8 cellular contexts compared by ENCODE assay signal in the genomic region with DNA sequence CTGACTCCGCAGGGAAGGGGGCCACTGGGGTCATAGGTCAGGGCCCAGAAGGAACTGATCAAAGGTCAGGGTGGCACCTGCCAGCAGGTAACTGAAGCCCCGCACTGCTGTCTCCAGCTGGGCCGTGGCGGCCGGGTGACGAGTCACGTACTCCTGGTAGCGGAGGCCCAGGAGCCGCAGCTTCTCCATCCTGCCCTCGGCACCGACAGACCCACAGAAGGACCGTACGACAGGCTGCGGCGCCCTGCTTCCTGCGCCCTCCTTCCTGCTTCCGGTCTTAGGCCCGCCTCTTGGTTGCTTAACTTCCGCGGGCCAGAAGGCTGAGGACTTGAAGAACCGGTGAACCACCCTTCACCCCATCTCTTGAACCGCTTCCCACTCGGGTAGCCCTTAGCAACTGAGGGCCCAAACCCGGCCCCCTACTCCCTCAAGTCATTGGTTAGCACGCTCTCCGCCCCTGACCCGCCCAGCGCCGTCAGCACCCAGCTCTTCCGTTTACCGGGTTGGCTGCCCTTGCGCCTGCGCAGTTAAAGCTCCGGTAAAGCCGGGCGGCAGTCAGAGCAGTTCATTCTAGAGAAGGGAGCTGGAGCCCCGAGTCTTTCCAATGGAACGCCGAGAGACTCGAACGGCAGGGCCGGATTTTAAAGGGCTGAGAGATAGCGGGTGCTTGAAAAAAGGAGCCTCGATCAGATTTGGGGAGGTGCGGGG. TPM values are rescaled to one million over a fixed set of nuclear protein-coding genes. Genes with fewer than 3 reads are reported as not detected.
DNase-seq lines count a peak whose midpoint lies in the region; ATAC-seq and TF ChIP-seq lines count a peak whose summit lies in the region.

Gene PEX16 (minus strand): TSS at position 255 of the 708 bp plus-strand sequence. CDS start 66 bp downstream, at position 189.

- H3K9ac ChIP-seq in fibroblast of lung (ENCODE audit: insufficient read depth, low read length), result peak within 1 kb of the TSS; percentile 95

- H3K4me3 Mint-ChIP-seq in GM23338, result peak within 1 kb of the TSS; percentile 96
- peak within 1 kb of the TSS; percentile 86 to 98 (median 96) for H3K4me3 Mint-ChIP-seq in naive thymus-derived CD4-positive, alpha-beta T cell
- peak within 1 kb of the TSS; percentile 98 to 100 for H3K4me3 Mint-ChIP-seq in stimulated activated naive B cell treated with anti-CD40 and anti-IgM and Interleukin-4, amounts not matched to agents 10 μg/mL and 1 μg/mL and 100 μg/mL, for 72 hours

- POLR2A ChIA-PET in naive thymus-derived CD4-positive, alpha-beta T cell (lab: Charles Lee), result interaction anchor here (0.5 to 3.3 kb wide), 11 partner anchors 9 to 780 kb away, joined by 3 to 26 read pairs (median 4); partner anchors contain the start of gene CRY2

- H3K4me3 ChIP-seq in DOHH2 (ENCODE audit: low read length) (peak within 1 kb of the TSS; percentile 100), GM23338 (peak within 1 kb of the TSS; percentile 95), fibroblast of lung (replicated peaks in 1 of 4; ENCODE audit: control extremely low read depth in 1 of 4, insufficient read depth in 1 of 4, low read depth in 3 of 4, low read length in 4 of 4) (peak within 1 kb of the TSS; percentile 83 to 100 (median 96))
- peak within 1 kb of the TSS; percentile 72 for H3K4me3 ChIP-seq in naive thymus-derived CD4-positive, alpha-beta T cell (ENCODE audit: low read length)

- H3K36me3 ChIP-seq in DOHH2 (ENCODE audit: control insufficient read depth, low read length) (peaks cover 43% of the 10 kb centered on the region), GM23338 (ENCODE audit: insufficient read depth) (no peaks in the 10 kb centered on the region), fibroblast of lung (ENCODE audit: control insufficient read depth, insufficient read depth, low read length) (peaks cover 17% of the 10 kb centered on the region)
- H3K36me3 ChIP-seq in naive thymus-derived CD4-positive, alpha-beta T cell (ENCODE audit: control insufficient read depth in 2 of 3, insufficient read depth in 3 of 3, low read length in 3 of 3), result peaks cover 5 to 33% (median 9%) of the 10 kb centered on the region in 3 experiments

- peaks cover 32% of the 10 kb centered on the region for H3K27me3 Mint-ChIP-seq in GM23338 (ENCODE audit: insufficient read depth, low read depth, poor library complexity)
- H3K27me3 Mint-ChIP-seq in naive thymus-derived CD4-positive, alpha-beta T cell, result peaks cover 0 to 13% (median 4%) of the 10 kb centered on the region in 5 donors
- H3K27me3 Mint-ChIP-seq in stimulated activated naive B cell treated with anti-CD40 and anti-IgM and Interleukin-4, amounts not matched to agents 10 μg/mL and 1 μg/mL and 100 μg/mL, for 72 hours, result no peaks in the 10 kb centered on the region

- peak within 1 kb of the TSS; percentile 97 for H3K27ac Mint-ChIP-seq in GM23338
- H3K27ac Mint-ChIP-seq in naive thymus-derived CD4-positive, alpha-beta T cell, result peak within 1 kb of the TSS; percentile 91 to 100 (median 98)
- peak within 1 kb of the TSS; percentile 99 for H3K27ac Mint-ChIP-seq in stimulated activated naive B cell treated with anti-CD40 and anti-IgM and Interleukin-4, amounts not matched to agents 10 μg/mL and 1 μg/mL and 100 μg/mL, for 72 hours

- H3K27ac ChIP-seq in DOHH2 (ENCODE audit: low read depth, low read length) (peak within 1 kb of the TSS; percentile 84), GM23338 (ENCODE audit: low read depth) (peak within 1 kb of the TSS; percentile 73), fibroblast of lung (ENCODE audit: insufficient read depth, low read length) (peak within 1 kb of the TSS; percentile 94)
- peak within 1 kb of the TSS; percentile 87 for H3K27ac ChIP-seq in naive thymus-derived CD4-positive, alpha-beta T cell (ENCODE audit: low read depth, low read length)

- peaks cover under 1% of the 10 kb centered on the region; the same call in 1 of the 2 replicates for H3K27me3 ChIP-seq in DOHH2 (ENCODE audit: control insufficient read depth, low read length)
- H3K27me3 ChIP-seq in GM23338 (ENCODE audit: insufficient read depth), result peaks cover 9% of the 10 kb centered on the region; the same call in 1 of the 2 replicates
- peaks cover 15% of the 10 kb centered on the region for H3K27me3 ChIP-seq in fibroblast of lung (ENCODE audit: control insufficient read depth, insufficient read depth, low read length)
- H3K27me3 ChIP-seq in naive thymus-derived CD4-positive, alpha-beta T cell (ENCODE audit: control insufficient read depth in 2 of 2, insufficient read depth in 2 of 2, low read length in 2 of 2), result no peaks in the 10 kb centered on the region

- CTCF ChIA-PET in naive thymus-derived CD4-positive, alpha-beta T cell (lab: Charles Lee), result interaction anchor here (0.5 to 1.2 kb wide), 7 partner anchors 9 to 267 kb away, joined by 3 to 4 read pairs (median 3); partner anchors contain the start of gene CRY2

- peak; percentile 98 for DNase-seq in GM23338 (ENCODE audit: low spot score)
- peak; percentile 98 for DNase-seq in LHCN-M2 (ENCODE audit: low read depth)
- DNase-seq in RPMI8226, result peak; percentile 92
- peak; percentile 82 to 90 for DNase-seq in activated T-helper 1 cell treated with anti-CD3 and anti-CD28 coated beads, Interleukin-2, amount 50 U/mL, for 16 hours (ENCODE audit: low read depth in 1 of 2, low spot score in 1 of 2)
- peak; percentile 100 for DNase-seq in fibroblast of lung (ENCODE audit: low read depth in 2 of 2)
- peak; percentile 86 to 98 (median 97) for DNase-seq in naive thymus-derived CD4-positive, alpha-beta T cell
- DNase-seq in stimulated activated naive B cell treated with anti-CD40 and anti-IgM and Interleukin-4, amounts not matched to agents 10 μg/mL and 1 μg/mL and 100 μg/mL, for 72 hours, result peak; percentile 98

- H3K9me2 ChIP-seq in DOHH2 (replicated peaks; ENCODE audit: control insufficient read depth, low read length), result no peaks in the 10 kb centered on the region
- no peaks in the 10 kb centered on the region for H3K9me2 ChIP-seq in GM23338 (ENCODE audit: insufficient read depth)

- H3K4me1 Mint-ChIP-seq in GM23338, result peaks cover 27% of the 10 kb centered on the region
- H3K4me1 Mint-ChIP-seq in naive thymus-derived CD4-positive, alpha-beta T cell, result peaks cover 31 to 66% (median 49%) of the 10 kb centered on the region in 7 donors
- H3K4me1 Mint-ChIP-seq in stimulated activated naive B cell treated with anti-CD40 and anti-IgM and Interleukin-4, amounts not matched to agents 10 μg/mL and 1 μg/mL and 100 μg/mL, for 72 hours, result peaks cover 37 to 75% of the 10 kb centered on the region in 2 donors

- peak; percentile 45 for ATAC-seq in GM23338
- peak; percentile 95 for ATAC-seq in naive thymus-derived CD4-positive, alpha-beta T cell
- ATAC-seq in stimulated activated naive B cell treated with anti-CD40 and anti-IgM and Interleukin-4, amounts not matched to agents 10 μg/mL and 1 μg/mL and 100 μg/mL, for 72 hours (replicated peaks), result peak; percentile 92 to 93

- peak within 1 kb of the TSS; percentile 92 for H3K4me2 ChIP-seq in DOHH2 (ENCODE audit: low read length)
- H3K4me2 ChIP-seq in GM23338, result peak within 1 kb of the TSS; percentile 93
- H3K4me2 ChIP-seq in fibroblast of lung (ENCODE audit: extremely low read depth, insufficient read depth, low read length), result peak within 1 kb of the TSS; percentile 96

- peaks cover 3% of the 10 kb centered on the region; the same call in 1 of the 3 replicates for H3K36me3 Mint-ChIP-seq in GM23338 (ENCODE audit: low read depth)
- H3K36me3 Mint-ChIP-seq in naive thymus-derived CD4-positive, alpha-beta T cell, result peaks cover 0 to 8% (median 0%) of the 10 kb centered on the region in 5 donors
- H3K36me3 Mint-ChIP-seq in stimulated activated naive B cell treated with anti-CD40 and anti-IgM and Interleukin-4, amounts not matched to agents 10 μg/mL and 1 μg/mL and 100 μg/mL, for 72 hours, result peaks cover 24 to 25% of the 10 kb centered on the region in 2 donors

- H3K9me3 Mint-ChIP-seq in GM23338, result no peaks in the 10 kb centered on the region
- H3K9me3 Mint-ChIP-seq in naive thymus-derived CD4-positive, alpha-beta T cell, result peaks cover 0 to 3% (median 0%) of the 10 kb centered on the region in 11 donors
- no peaks in the 10 kb centered on the region for H3K9me3 Mint-ChIP-seq in stimulated activated naive B cell treated with anti-CD40 and anti-IgM and Interleukin-4, amounts not matched to agents 10 μg/mL and 1 μg/mL and 100 μg/mL, for 72 hours

- TF ChIP-seq CTCF in DOHH2 (IDR thresholded peaks at IDR 0.05; ENCODE audit: low read depth, low read length, poor library complexity, severe bottlenecking) (no peak), GM23338 (conservative IDR thresholded peaks at IDR 0.05; ENCODE audit: low read depth in 2 of 2) (no peak), fibroblast of lung (conservative IDR thresholded peaks at IDR 0.05 in 1 of 2, IDR thresholded peaks at IDR 0.05 in 1 of 2; ENCODE audit: low read depth in 1 of 2, low read length in 2 of 2) (no peak)

- intact Hi-C loops in naive thymus-derived CD4-positive, alpha-beta T cell (cut with micrococcal nuclease), result loop anchor here (1.0 to 5.0 kb wide), 19 partner anchors 13 to 1635 kb away; partner anchors contain the start of genes ARHGAP1 (in 2 of the 2), ATG13 (in 2 of the 2), CRY2 (in 2 of the 2) and HARBI1 (in 2 of the 2)

- H3K9me3 ChIP-seq in DOHH2 (ENCODE audit: control insufficient read depth, insufficient read depth, low read length) (no peaks in the 10 kb centered on the region), fibroblast of lung (ENCODE audit: control insufficient read depth, insufficient read depth, low read depth, low read length) (no peaks in the 10 kb centered on the region)
- no peaks in the 10 kb centered on the region for H3K9me3 ChIP-seq in naive thymus-derived CD4-positive, alpha-beta T cell (ENCODE audit: control insufficient read depth in 2 of 3, low read length in 3 of 3)

- H4K20me1 ChIP-seq in DOHH2 (ENCODE audit: control insufficient read depth, insufficient read depth, low read depth, low read length) (peaks cover 16% of the 10 kb centered on the region), GM23338 (replicated peaks; ENCODE audit: insufficient read depth) (no peaks in the 10 kb centered on the region; the same call in none of the 2 replicates), fibroblast of lung (ENCODE audit: control insufficient read depth, extremely low read depth, insufficient read depth, low read length) (no peaks in the 10 kb centered on the region)

- peaks cover 59% of the 10 kb centered on the region for H3K4me1 ChIP-seq in DOHH2 (ENCODE audit: control insufficient read depth, low read length)
- peaks cover 32% of the 10 kb centered on the region for H3K4me1 ChIP-seq in GM23338 (ENCODE audit: insufficient read depth)
- H3K4me1 ChIP-seq in fibroblast of lung (ENCODE audit: control insufficient read depth, extremely low read depth, insufficient read depth, low read length), result peaks cover 2% of the 10 kb centered on the region
- H3K4me1 ChIP-seq in naive thymus-derived CD4-positive, alpha-beta T cell (ENCODE audit: control insufficient read depth in 2 of 2, insufficient read depth in 2 of 2, low read length in 2 of 2), result peaks cover 24 to 36% of the 10 kb centered on the region in 2 donors

- H3F3A ChIP-seq in DOHH2 (ENCODE audit: control insufficient read depth, insufficient read depth), result peaks cover 24% of the 10 kb centered on the region
- H3F3A ChIP-seq in GM23338 (replicated peaks; ENCODE audit: low read depth), result peaks cover 23% of the 10 kb centered on the region

- H3K79me2 ChIP-seq in DOHH2 (ENCODE audit: control insufficient read depth, low read length) (peaks cover 24% of the 10 kb centered on the region), GM23338 (replicated peaks; ENCODE audit: insufficient read depth) (peaks cover 8% of the 10 kb centered on the region), fibroblast of lung (ENCODE audit: control insufficient read depth, insufficient read depth, low read length) (peaks cover 18% of the 10 kb centered on the region)

- H2AFZ ChIP-seq in GM23338 (peak within 1 kb of the TSS; percentile 93), fibroblast of lung (ENCODE audit: low read length) (peak within 1 kb of the TSS; percentile 82)

RNA-seq across cellular contexts. Expression of gene PEX16, which starts in this region (rescaled TPM):
- 22.4 and 34.1 TPM in 2 replicates for total RNA-seq in GM23338 (2014; rRNA removed; shearing (Covaris generic))
- 23.3 and 27.6 TPM in 2 replicates for polyA plus RNA-seq in GM23338 (2016; fragmentation: Nextera tagmentation; extraction: Ambion mirVana)
- 28.1 and 29.1 TPM in 2 replicates for total RNA-seq in LHCN-M2 (2014; rRNA removed)
- 25.2 TPM for polyA plus RNA-seq in LHCN-M2 (2012)
- total RNA-seq in fibroblast of lung, result 31.8 and 44.4 TPM in 2 replicates
- polyA plus RNA-seq in fibroblast of lung, result 11.0 and 13.8 TPM in 2 replicates
- polyA plus RNA-seq in fibroblast of lung (2012), result 19.1 and 24.2 TPM in 2 replicates
- 8.2 and 14.8 TPM in 2 replicates for polyA minus RNA-seq in fibroblast of lung (ENCODE audit: low replicate concordance)
- total RNA-seq in naive thymus-derived CD4-positive, alpha-beta T cell, result 10 to 100 TPM; 48.2 to 64.3 (median 58.1) TPM
- polyA plus RNA-seq in naive thymus-derived CD4-positive, alpha-beta T cell, result 10 to 100 TPM; 52.9 to 56.7 TPM

Comparison
In these comparisons a context has a peak if more than half of its experiments do, and no peak if none do; other contexts are left out.
1. Peak in every context shown above with its lines: DNase-seq, ATAC-seq, H3K4me3 ChIP-seq and H3K27ac ChIP-seq.
2. ATAC-seq: peak in every context shown above with its lines; median percentile 95 in naive thymus-derived CD4-positive, alpha-beta T cell; 92 in stimulated activated naive B cell treated with anti-CD40 and anti-IgM and Interleukin-4, amounts not matched to agents 10 μg/mL and 1 μg/mL and 100 μg/mL, for 72 hours; 45 in GM23338.